19 cellular contexts compared by ENCODE assay signal in the genomic region with DNA sequence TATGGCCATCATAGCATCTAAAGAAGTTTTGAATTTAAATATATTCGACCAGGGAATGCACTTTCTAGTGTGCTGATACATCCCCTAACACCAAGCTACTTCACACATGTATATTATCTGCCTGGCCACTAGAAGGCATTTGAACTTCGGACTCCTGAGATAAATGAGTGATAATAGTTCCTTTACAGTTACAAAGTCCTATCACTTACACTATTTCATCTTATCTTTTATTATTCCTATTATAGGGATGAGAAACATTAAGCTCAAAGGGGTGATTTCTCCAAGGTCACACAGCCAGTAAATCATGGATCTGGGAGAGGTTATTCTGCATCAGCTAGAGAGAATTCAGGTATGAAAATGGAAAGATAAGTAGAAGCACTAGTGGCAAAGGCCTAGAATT. TPM values are rescaled to one million over a fixed set of nuclear protein-coding genes. Genes with fewer than 3 reads are reported as not detected.
DNase-seq lines count a peak whose midpoint lies in the region; ATAC-seq and TF ChIP-seq lines count a peak whose summit lies in the region.
"Had no signal": no experiment of that assay in that cellular context is flagged by ENCODE, and none has a peak within 500 bp of the region (broad histone marks: within the 10 kb centered on the region; RNA-seq: fewer than 3 reads in every experiment).

No MANE protein-coding gene starts in this region.

- no peaks in the 10 kb centered on the region for H3K9me2 ChIP-seq in SK-N-SH
- no peaks in the 10 kb centered on the region for H3K9me2 ChIP-seq in PC-3 (replicated peaks; ENCODE audit: low read length)

- TF ChIP-seq EP300 in SK-N-SH (IDR thresholded peaks at IDR 0.05; ENCODE audit: borderline replicate concordance in 1 of 2, low read depth in 1 of 2, low read length in 1 of 2): no peak

- H3K79me2 ChIP-seq in SK-N-SH (ENCODE audit: insufficient read depth) (no peaks in the 10 kb centered on the region), PC-3 (ENCODE audit: low read length) (no peaks in the 10 kb centered on the region)

- CTCF ChIA-PET in SK-N-SH (lab: Yijun Ruan, JAX): interaction anchor here (0.8 kb wide), 1 partner anchor 16 kb away, joined by 3 read pairs; no protein-coding TSS in a partner anchor
- CTCF ChIA-PET in PC-3 (lab: Charles Lee): interaction anchor here (0.5 to 0.8 kb wide), 3 partner anchors 40 to 580 kb away, joined by 3 to 4 read pairs (median 3); a partner anchor contains a TSS

- no peaks in the 10 kb centered on the region for H3F3A ChIP-seq in SK-N-SH (replicated peaks; ENCODE audit: insufficient read depth)
- no peaks in the 10 kb centered on the region for H3F3A ChIP-seq in PC-3 (ENCODE audit: low read length, unreplicated experiment)

- intact Hi-C loops in PC-3 (cut with micrococcal nuclease) (loop anchor here (5.0 kb wide), 1 partner anchor 582 kb away; no protein-coding TSS in a partner anchor), left colon (cut with DNase I, micrococcal nuclease) (no loop called here), vagina (cut with DNase I) (no loop called here)

- POLR2A ChIA-PET in SK-N-SH (lab: Yijun Ruan, JAX): no interaction called here
- POLR2A ChIA-PET in PC-3 (lab: Charles Lee; ENCODE audit: unreplicated experiment): interaction anchor here (0.5 kb wide), 1 partner anchor 320 kb away, joined by 3 read pairs; no protein-coding TSS in a partner anchor

- DNase-seq in SK-N-SH (no peak), PC-3 (peak; percentile 19), left colon (no peak), AG20443 (ENCODE audit: low spot score) (no peak), NCI-H187 (lab: John Stamatoyannopoulos, UW) (no peak), vagina (ENCODE audit: extremely low spot score in 2 of 2) (no peak)
- DNase-seq: DMS 273 treated with DMSO at 0.1 percent for 48 hours, EL, Kasumi-1, NCI-H187 treated with DMSO at 0.1 percent for 48 hours, NCI-H2171 treated with DMSO at 0.1 percent for 48 hours, NCI-H446 treated with DMSO at 0.1 percent for 48 hours, NCI-H748 treated with DMSO at 0.1 percent for 48 hours, PC-9 had no signal

- H3K4me1 ChIP-seq in SK-N-SH (ENCODE audit: control insufficient read depth in 1 of 2, insufficient read depth in 2 of 2, low read depth in 1 of 2, low read length in 1 of 2) (no peaks in the 10 kb centered on the region), PC-3 (ENCODE audit: insufficient read depth, low read length) (no peaks in the 10 kb centered on the region), vagina (no peaks in the 10 kb centered on the region)
- H3K4me1 ChIP-seq: BLaER1 treated with 17β-estradiol and CSF1 and Interleukin-3, amounts not matched to agents 10 nM and 100 nM had no signal

- ATAC-seq in SK-N-SH treated with all-trans-retinoic acid at 6 μM for 48 hours (no peak), PC-3 (peak; percentile 53; the same call in 1 of the 2 replicates), left colon (peak; percentile 85), HG03175 (IDR thresholded peaks at IDR 0.05; ENCODE audit: unreplicated experiment) (no peak)

- H3K4me2 ChIP-seq in SK-N-SH (no peak overlapping the region), PC-3 (ENCODE audit: low read length) (no peak overlapping the region)
- H3K4me2 ChIP-seq: BLaER1 treated with 17β-estradiol and CSF1 and Interleukin-3, amounts not matched to agents 10 nM and 100 nM; PC-9 had no signal

- TF ChIP-seq CTCF in SK-N-SH (IDR thresholded peaks at IDR 0.05) (peak; percentile 12; the same call in 1 of the 2 replicates), PC-3 (conservative IDR thresholded peaks at IDR 0.05; ENCODE audit: low read depth, low read length) (peak; percentile 65), vagina (IDR thresholded peaks at IDR 0.05) (no peak)

- H3K27ac ChIP-seq in SK-N-SH (ENCODE audit: low read depth in 2 of 2, low read length in 1 of 2) (no peak overlapping the region), PC-3 (ENCODE audit: low read length) (no peak overlapping the region), vagina (no peak overlapping the region)
- H3K27ac ChIP-seq: BLaER1 treated with 17β-estradiol and CSF1 and Interleukin-3, amounts not matched to agents 10 nM and 100 nM; PC-9; SJSA1 had no signal

- 95% methylated on average over 2 of the region's 2 CpGs for WGBS in SK-N-SH (ENCODE audit: low lambda C conversion rate)

- no peaks in the 10 kb centered on the region for H4K20me1 ChIP-seq in SK-N-SH (ENCODE audit: insufficient read depth)
- no peaks in the 10 kb centered on the region for H4K20me1 ChIP-seq in PC-3 (ENCODE audit: low read length)
- H4K20me1 ChIP-seq: BLaER1 treated with 17β-estradiol and CSF1 and Interleukin-3, amounts not matched to agents 10 nM and 100 nM had no signal

- TF ChIP-seq POLR2A in vagina (IDR thresholded peaks at IDR 0.05): no peak

- BruUV-seq in PC-3 (replicated peaks; lab: Mats Ljungman, UMichigan): no TSS peak

- H3K9ac ChIP-seq in SK-N-SH (no peak overlapping the region), PC-3 (ENCODE audit: low read length) (no peak overlapping the region)
- H3K9ac ChIP-seq: BLaER1 treated with 17β-estradiol and CSF1 and Interleukin-3, amounts not matched to agents 10 nM and 100 nM had no signal

- no peak for TF ChIP-seq RAD21 in SK-N-SH (IDR thresholded peaks at IDR 0.05; ENCODE audit: low read length)

- H3K27me3 ChIP-seq in SK-N-SH (ENCODE audit: insufficient read depth): no peaks in the 10 kb centered on the region
- no peaks in the 10 kb centered on the region for H3K27me3 ChIP-seq in PC-3 (ENCODE audit: low read length)
- no peaks in the 10 kb centered on the region for H3K27me3 ChIP-seq in vagina
- H3K27me3 ChIP-seq: BLaER1 treated with 17β-estradiol and CSF1 and Interleukin-3, amounts not matched to agents 10 nM and 100 nM; SJSA1 had no signal

- H3K36me3 ChIP-seq in SK-N-SH (replicated peaks in 1 of 2; ENCODE audit: control insufficient read depth in 1 of 2, insufficient read depth in 2 of 2, low read length in 1 of 2) (peaks cover 25 to 39% of the 10 kb centered on the region in 2 experiments), PC-3 (ENCODE audit: low read depth, low read length) (no peaks in the 10 kb centered on the region), vagina (no peaks in the 10 kb centered on the region)
- H3K36me3 ChIP-seq: SJSA1 had no signal

- no peak overlapping the region for H2AFZ ChIP-seq in SK-N-SH (ENCODE audit: low read depth)
- H2AFZ ChIP-seq in PC-3 (ENCODE audit: low read length): no peak overlapping the region
- H2AFZ ChIP-seq: PC-9 had no signal

- H3K9me3 ChIP-seq in SK-N-SH: no peaks in the 10 kb centered on the region
- H3K9me3 ChIP-seq in PC-3 (ENCODE audit: low read length): no peaks in the 10 kb centered on the region
- H3K9me3 ChIP-seq in vagina: no peaks in the 10 kb centered on the region
- H3K9me3 ChIP-seq: BLaER1 treated with 17β-estradiol and CSF1 and Interleukin-3, amounts not matched to agents 10 nM and 100 nM; SJSA1 had no signal

- H3K4me3 ChIP-seq in SK-N-SH (ENCODE audit: low read depth in 2 of 2, low read length in 1 of 2) (no peak overlapping the region), PC-3 (ENCODE audit: low read length) (no peak overlapping the region), vagina (no peak overlapping the region)
- H3K4me3 ChIP-seq: BLaER1 treated with 17β-estradiol and CSF1 and Interleukin-3, amounts not matched to agents 10 nM and 100 nM; PC-9; SJSA1 had no signal

TF ChIP-seq in SK-N-SH, 30 proteins besides CTCF, POLR2A, EP300 and RAD21 (continues in another document):
- no peak for TF ChIP-seq CHD2 (IDR thresholded peaks at IDR 0.05; ENCODE audit: low read length, partially characterized antibody)
- no peak for TF ChIP-seq RXRA (IDR thresholded peaks at IDR 0.05; ENCODE audit: borderline replicate concordance, low read depth)
- no peak for TF ChIP-seq GABPA (IDR thresholded peaks at IDR 0.05; ENCODE audit: low read depth)
- no peak for TF ChIP-seq RFX5 (IDR thresholded peaks at IDR 0.05; ENCODE audit: low read length)
- TF ChIP-seq TAF1 (IDR thresholded peaks at IDR 0.05; ENCODE audit: borderline replicate concordance, low read depth, low read length): no peak
- TF ChIP-seq, protein P1, sequence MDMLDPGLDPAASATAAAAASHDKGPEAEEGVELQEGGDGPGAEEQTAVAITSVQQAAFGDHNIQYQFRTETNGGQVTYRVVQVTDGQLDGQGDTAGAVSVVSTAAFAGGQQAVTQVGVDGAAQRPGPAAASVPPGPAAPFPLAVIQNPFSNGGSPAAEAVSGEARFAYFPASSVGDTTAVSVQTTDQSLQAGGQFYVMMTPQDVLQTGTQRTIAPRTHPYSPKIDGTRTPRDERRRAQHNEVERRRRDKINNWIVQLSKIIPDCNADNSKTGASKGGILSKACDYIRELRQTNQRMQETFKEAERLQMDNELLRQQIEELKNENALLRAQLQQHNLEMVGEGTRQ (IDR thresholded peaks at IDR 0.05; ENCODE audit: borderline replicate concordance, low read depth, low read length): no peak
- no peak for TF ChIP-seq YY1 (IDR thresholded peaks at IDR 0.05; ENCODE audit: low read depth)

TF ChIP-seq in SK-N-SH treated with all-trans-retinoic acid at 6 μM for 48 hours, 23 proteins besides CTCF, POLR2A, EP300 and RAD21 (continues in another document):
- TF ChIP-seq ESRRG (CRISPR knock-in tag; IDR thresholded peaks at IDR 0.05): no peak
- no peak for TF ChIP-seq ARNTL (CRISPR knock-in tag; IDR thresholded peaks at IDR 0.05; ENCODE audit: borderline replicate concordance, low read depth)

RNA-seq across cellular contexts. Expression of a gene that starts 40.3 kb away (rescaled TPM):
- polyA plus RNA-seq in SK-N-SH (2012; rRNA removed): 4.2 and 5.8 TPM in 2 replicates
- 3.8 and 4.6 TPM in 2 replicates for polyA plus RNA-seq in SK-N-SH (2012; cell fraction: cytosol; rRNA removed)
- 9.5 and 17.9 TPM in 2 replicates for polyA plus RNA-seq in SK-N-SH (2012; cell fraction: nucleus; rRNA removed)
- total RNA-seq in PC-3 (2014; rRNA removed): 11.9 and 17.2 TPM in 2 replicates
- total RNA-seq in left colon: 10 to 100 TPM; 11.6 to 12.4 TPM
- 13.5 TPM for total RNA-seq in vagina

RNA-seq across cellular contexts. Expression of a gene that starts 40.5 kb away (rescaled TPM):
- polyA plus RNA-seq in SK-N-SH (2012; rRNA removed): 0.81 and 1.2 TPM in 2 replicates
- 1.6 and 2.1 TPM in 2 replicates for polyA plus RNA-seq in SK-N-SH (2012; cell fraction: cytosol; rRNA removed)
- 0.34 and 1.3 TPM in 2 replicates for polyA plus RNA-seq in SK-N-SH (2012; cell fraction: nucleus; rRNA removed)
- 3.3 and 3.8 TPM in 2 replicates for total RNA-seq in PC-3 (2014; rRNA removed)
- under 1 TPM; 0.25 to 0.27 TPM for total RNA-seq in left colon
- total RNA-seq in vagina: not detected
- polyA plus RNA-seq: IgD-negative memory B cell had no signal

Comparison
In these comparisons a context has a peak if more than half of its experiments do, and no peak if none do; other contexts are left out.
1. CTCF ChIP-seq: peak in SK-N-SH (single experiment) and PC-3 (single experiment); none in vagina (0 of 3).
2. ATAC-seq: peak in PC-3 (single experiment) and left colon (single experiment); none in SK-N-SH treated with all-trans-retinoic acid at 6 μM for 48 hours (single experiment) and HG03175 (single experiment).